ENCODE assay signal across 15 cellular contexts in genomic region chr11:1297576-1298473, GRCh38. TPM values are rescaled to one million over a fixed set of nuclear protein-coding genes. Genes with fewer than 3 reads are reported as not detected.
A peak's percentile ranks its signal among the peaks of the same experiment; 100 is the strongest.
DNase-seq lines count a peak whose midpoint lies in the region; ATAC-seq and TF ChIP-seq lines count a peak whose summit lies in the region.
"Had no signal": no experiment of that assay in that cellular context is flagged by ENCODE, and none has a peak within 500 bp of the region (broad histone marks: within the 10 kb centered on the region; RNA-seq: fewer than 3 reads in every experiment).

No MANE protein-coding gene starts in this region.

- H3K27ac Mint-ChIP-seq in activated CD4-positive, alpha-beta T cell treated with anti-CD3 and anti-CD28 coated beads, Interleukin-2, amount 10 ng/mL, durations not matched to agents 7 days and 5 days = peak overlapping the region; percentile 31
- no peak overlapping the region for H3K27ac Mint-ChIP-seq in endodermal cell
- H3K27ac Mint-ChIP-seq: T-cell had no signal

- no peaks in the 10 kb centered on the region for H3K9me3 Mint-ChIP-seq in activated CD4-positive, alpha-beta T cell treated with anti-CD3 and anti-CD28 coated beads, Interleukin-2, amount 10 ng/mL, durations not matched to agents 7 days and 5 days
- H3K9me3 Mint-ChIP-seq in endodermal cell = no peaks in the 10 kb centered on the region
- H3K9me3 Mint-ChIP-seq: T-cell had no signal

- WGBS in endodermal cell (ENCODE audit: insufficient coverage in 1 of 2, insufficient read length in 1 of 2), 2 experiments = 89 to 90% methylated on average over 25 to 31 of the region's 31 CpGs
- 82 to 88% methylated on average over 24 to 26 of the region's 31 CpGs for WGBS in thyroid gland, 2 donors

- POLR2A ChIA-PET in activated CD4-positive, alpha-beta T cell treated with anti-CD3 and anti-CD28 coated beads, Interleukin-2, amount 10 ng/mL, durations not matched to agents 7 days and 5 days (lab: Charles Lee) = no interaction called here

- no peak for DNase-seq in activated CD4-positive, alpha-beta T cell treated with anti-CD3 and anti-CD28 coated beads, Interleukin-2, amount 10 ng/mL, durations not matched to agents 7 days and 5 days
- no peak for DNase-seq in activated CD4-positive, alpha-beta T cell treated with anti-CD3 and anti-CD28 coated beads for 1 hour
- peak; percentile 26 for DNase-seq in endodermal cell
- DNase-seq in mucosa of descending colon = peak in 2 of 3 donors; percentile 43
- DNase-seq in thyroid gland = no peak
- no peak for DNase-seq in DMS153 (lab: John Stamatoyannopoulos, UW)
- DNase-seq in NCI-H345 (lab: John Stamatoyannopoulos, UW) = no peak
- DNase-seq in NCI-H1092 treated with DMSO at 0.1 percent for 48 hours (lab: John Stamatoyannopoulos, UW) = no peak
- DNase-seq: activated CD4-positive, alpha-beta T cell treated with anti-CD3 and anti-CD28 coated beads, Interleukin-2, amount 50 U/mL, for 1 hour; activated gamma-delta T cell; midbrain; retina had no signal

- H3K4me1 ChIP-seq in endodermal cell (ENCODE audit: control insufficient read depth, insufficient read depth, low read length) (no peaks in the 10 kb centered on the region), mucosa of descending colon (ENCODE audit: low read depth) (peaks cover 32% of the 10 kb centered on the region), thyroid gland (peaks cover 30 to 40% of the 10 kb centered on the region in 2 donors)

- no peaks in the 10 kb centered on the region for H3K27me3 Mint-ChIP-seq in activated CD4-positive, alpha-beta T cell treated with anti-CD3 and anti-CD28 coated beads, Interleukin-2, amount 10 ng/mL, durations not matched to agents 7 days and 5 days
- no peaks in the 10 kb centered on the region for H3K27me3 Mint-ChIP-seq in endodermal cell (ENCODE audit: insufficient read depth)
- H3K27me3 Mint-ChIP-seq: T-cell had no signal

- H3K9me3 ChIP-seq in endodermal cell (ENCODE audit: control insufficient read depth, low read length) (no peaks in the 10 kb centered on the region), mucosa of descending colon (no peaks in the 10 kb centered on the region), thyroid gland (no peaks in the 10 kb centered on the region)
- H3K9me3 ChIP-seq: A549, thoracic aorta had no signal

- ATAC-seq in mucosa of descending colon = peak; percentile 61
- ATAC-seq: T-cell had no signal

- H3K36me3 Mint-ChIP-seq in activated CD4-positive, alpha-beta T cell treated with anti-CD3 and anti-CD28 coated beads, Interleukin-2, amount 10 ng/mL, durations not matched to agents 7 days and 5 days (ENCODE audit: low read depth) = no peaks in the 10 kb centered on the region
- H3K36me3 Mint-ChIP-seq in endodermal cell (ENCODE audit: low read depth) = peaks cover 15% of the 10 kb centered on the region

- H3K27ac ChIP-seq in endodermal cell (ENCODE audit: low read depth, low read length) = no peak overlapping the region
- H3K27ac ChIP-seq in thyroid gland = peak overlapping the region in 2 of 3 donors; percentile 23 to 55
- H3K27ac ChIP-seq: thoracic aorta had no signal

- intact Hi-C loops in mucosa of descending colon (cut with DNase I, micrococcal nuclease) = no loop called here
- intact Hi-C loops in thyroid gland (cut with DNase I) = no loop called here

- CTCF ChIA-PET in activated CD4-positive, alpha-beta T cell treated with anti-CD3 and anti-CD28 coated beads, Interleukin-2, amount 10 ng/mL, durations not matched to agents 7 days and 5 days (lab: Charles Lee) = no interaction called here

- no peaks in the 10 kb centered on the region for H3K4me1 Mint-ChIP-seq in activated CD4-positive, alpha-beta T cell treated with anti-CD3 and anti-CD28 coated beads, Interleukin-2, amount 10 ng/mL, durations not matched to agents 7 days and 5 days
- H3K4me1 Mint-ChIP-seq in endodermal cell = peaks cover 8% of the 10 kb centered on the region

- no peak overlapping the region for H3K9ac ChIP-seq in endodermal cell (ENCODE audit: extremely low read depth, low read length, poor library complexity, severe bottlenecking)

- H3K27me3 ChIP-seq in endodermal cell (ENCODE audit: control insufficient read depth, insufficient read depth, low read length, poor library complexity, severe bottlenecking) = no peaks in the 10 kb centered on the region
- no peaks in the 10 kb centered on the region for H3K27me3 ChIP-seq in thyroid gland

- no peak for TF ChIP-seq CTCF in endodermal cell (conservative IDR thresholded peaks at IDR 0.05)
- no peak for TF ChIP-seq CTCF in mucosa of descending colon (IDR thresholded peaks at IDR 0.05)
- no peak for TF ChIP-seq CTCF in thyroid gland (IDR thresholded peaks at IDR 0.05)

- H3K36me3 ChIP-seq in endodermal cell (ENCODE audit: control insufficient read depth, insufficient read depth, low read length) (no peaks in the 10 kb centered on the region), mucosa of descending colon (ENCODE audit: low read depth) (no peaks in the 10 kb centered on the region), thyroid gland (peaks cover 7 to 12% of the 10 kb centered on the region in 2 donors)

- no peak for TF ChIP-seq POLR2A in thyroid gland (IDR thresholded peaks at IDR 0.05)

- H3K4me3 ChIP-seq in endodermal cell (ENCODE audit: low read length) (no peak overlapping the region), mucosa of descending colon (no peak overlapping the region), thyroid gland (replicated peaks in 1 of 3) (no peak overlapping the region)
- H3K4me3 ChIP-seq: A549, thoracic aorta had no signal

- H3K4me3 Mint-ChIP-seq in activated CD4-positive, alpha-beta T cell treated with anti-CD3 and anti-CD28 coated beads, Interleukin-2, amount 10 ng/mL, durations not matched to agents 7 days and 5 days = no peak overlapping the region
- H3K4me3 Mint-ChIP-seq in endodermal cell = no peak overlapping the region
- H3K4me3 Mint-ChIP-seq: T-cell had no signal

RNA-seq across cellular contexts. Expression of gene TOLLIP, which starts 11.6 kb away (rescaled TPM):
- 10 to 100 TPM; 35.3 to 35.6 TPM for total RNA-seq in activated CD4-positive, alpha-beta T cell treated with anti-CD3 and anti-CD28 coated beads, Interleukin-2, amount 10 ng/mL, durations not matched to agents 7 days and 5 days
- 10 to 100 TPM; 34.3 to 37.4 TPM for total RNA-seq in endodermal cell
- polyA plus RNA-seq in endodermal cell (2013, experiment 1 of 2) = 21.1 TPM
- polyA plus RNA-seq in endodermal cell (2013, experiment 2 of 2) = 19.8 TPM
- 10 to 100 TPM; 62.4 to 65.4 (median 62.5) TPM for total RNA-seq in mucosa of descending colon
- total RNA-seq in thyroid gland = 10 to 100 TPM; 37.1 to 74.4 (median 65.7) TPM

Comparison
In these comparisons a context has a peak if more than half of its experiments do, and no peak if none do; other contexts are left out.
1. DNase-seq: peak in endodermal cell (single experiment) and mucosa of descending colon (2 of 3); none in activated CD4-positive, alpha-beta T cell treated with anti-CD3 and anti-CD28 coated beads, Interleukin-2, amount 10 ng/mL, durations not matched to agents 7 days and 5 days (single experiment), activated CD4-positive, alpha-beta T cell treated with anti-CD3 and anti-CD28 coated beads for 1 hour (single experiment), thyroid gland (0 of 2), DMS153 (single experiment), NCI-H345 (single experiment) and NCI-H1092 treated with DMSO at 0.1 percent for 48 hours (single experiment).